Comparison of ENCODE assay signal across 9 cellular contexts in genomic region chr2:163155279-163155883, GRCh38.
DNase-seq lines count a peak whose midpoint lies in the region; ATAC-seq and TF ChIP-seq lines count a peak whose summit lies in the region.
"Had no signal": no experiment of that assay in that cellular context is flagged by ENCODE, and none has a peak within 500 bp of the region (broad histone marks: within the 10 kb centered on the region; RNA-seq: fewer than 3 reads in every experiment).

No MANE protein-coding gene starts in this region.

- no peaks in the 10 kb centered on the region for H3K79me1 ChIP-seq in mesendoderm (ENCODE audit: low read length)

- H3K36me3 ChIP-seq in breast epithelium (no peaks in the 10 kb centered on the region), mesendoderm (ENCODE audit: control insufficient read depth, insufficient read depth, low read length) (no peaks in the 10 kb centered on the region)

- no peak overlapping the region for H3K4me3 ChIP-seq in breast epithelium
- no peak overlapping the region for H3K4me3 ChIP-seq in mesendoderm (ENCODE audit: low read length)

- no peak overlapping the region for H4K8ac ChIP-seq in mesendoderm (ENCODE audit: low read depth, low read length)

- peak; percentile 38 for TF ChIP-seq CTCF in CD14-positive monocyte (IDR thresholded peaks at IDR 0.05)
- TF ChIP-seq CTCF in breast epithelium (IDR thresholded peaks at IDR 0.05): peak; percentile 56 to 75 (median 56)

- TF ChIP-seq POLR2A in breast epithelium (IDR thresholded peaks at IDR 0.05): no peak

- no peak overlapping the region for H2AK5ac ChIP-seq in mesendoderm (ENCODE audit: low read length)

- ATAC-seq in GM18868 (IDR thresholded peaks at IDR 0.05; ENCODE audit: unreplicated experiment) (peak; percentile 95), HG03095 (IDR thresholded peaks at IDR 0.05; ENCODE audit: unreplicated experiment) (peak; percentile 76)

- no peak overlapping the region for H3K27ac ChIP-seq in breast epithelium
- no peak overlapping the region for H3K27ac ChIP-seq in mesendoderm (ENCODE audit: low read depth, low read length)

- H3K23ac ChIP-seq in mesendoderm (ENCODE audit: low read length): no peak overlapping the region

- no peaks in the 10 kb centered on the region for H3K4me1 Mint-ChIP-seq in CD14-positive monocyte
- H3K4me1 Mint-ChIP-seq: memory B cell had no signal

- no peaks in the 10 kb centered on the region for H3K36me3 Mint-ChIP-seq in CD14-positive monocyte
- H3K36me3 Mint-ChIP-seq: memory B cell had no signal

- H3K27ac Mint-ChIP-seq in CD14-positive monocyte: no peak overlapping the region
- H3K27ac Mint-ChIP-seq: memory B cell had no signal

- intact Hi-C loops in CD14-positive monocyte (cut with micrococcal nuclease): no loop called here
- intact Hi-C loops in breast epithelium (cut with DNase I; ENCODE audit: low total_unique reads): no loop called here

- no peak overlapping the region for H2BK15ac ChIP-seq in mesendoderm (replicated peaks; ENCODE audit: low read depth)

- H3K56ac ChIP-seq in mesendoderm (ENCODE audit: low read length): no peak overlapping the region

- H3K4me3 Mint-ChIP-seq in CD14-positive monocyte: no peak overlapping the region
- H3K4me3 Mint-ChIP-seq: memory B cell had no signal

- no peaks in the 10 kb centered on the region for H3K4me1 ChIP-seq in breast epithelium
- H3K4me1 ChIP-seq in mesendoderm (ENCODE audit: control insufficient read depth, low read depth, low read length): no peaks in the 10 kb centered on the region

- H2BK120ac ChIP-seq in mesendoderm (ENCODE audit: low read depth, low read length): no peak overlapping the region

- no peak overlapping the region for H4K5ac ChIP-seq in mesendoderm (ENCODE audit: low read length)

- no peak overlapping the region for H3K9ac ChIP-seq in mesendoderm (ENCODE audit: low read length)

- peaks cover 0 to 4% (median 0%) of the 10 kb centered on the region in 3 donors for H3K27me3 Mint-ChIP-seq in CD14-positive monocyte (ENCODE audit: low read depth in 3 of 3)
- H3K27me3 Mint-ChIP-seq: memory B cell had no signal

- DNase-seq in CD14-positive monocyte (ENCODE audit: low spot score) (no peak), NCI-H2227 (lab: John Stamatoyannopoulos, UW; ENCODE audit: unreplicated experiment) (peak; percentile 78), breast epithelium (ENCODE audit: low spot score in 2 of 2) (no peak), mesendoderm (peak; percentile 46), hepatic stellate cell (ENCODE audit: low spot score) (no peak)
- no peak for DNase-seq in activated naive CD4-positive, alpha-beta T cell (lab: John Stamatoyannopoulos, UW)

- no peak overlapping the region for H2BK5ac ChIP-seq in mesendoderm (ENCODE audit: low read length)

- no peak overlapping the region for H3K4me2 ChIP-seq in mesendoderm (ENCODE audit: low read length)

- WGBS in mesendoderm (ENCODE audit: extremely low coverage, insufficient coverage, low lambda C conversion rate): no CpG with 5 or more reads among the region's 3 CpGs

- no peaks in the 10 kb centered on the region for H3K9me3 Mint-ChIP-seq in CD14-positive monocyte
- H3K9me3 Mint-ChIP-seq: memory B cell had no signal

- H3K4ac ChIP-seq in mesendoderm (ENCODE audit: low read depth, low read length): no peak overlapping the region

- H3K18ac ChIP-seq in mesendoderm (ENCODE audit: low read length): no peak overlapping the region

- H3K9me3 ChIP-seq in breast epithelium: no peaks in the 10 kb centered on the region

- no peaks in the 10 kb centered on the region for H3K27me3 ChIP-seq in breast epithelium
- no peaks in the 10 kb centered on the region for H3K27me3 ChIP-seq in mesendoderm (ENCODE audit: insufficient read depth, low read length, poor library complexity)

- H3K79me2 ChIP-seq in mesendoderm (ENCODE audit: control insufficient read depth, insufficient read depth, low read length): no peaks in the 10 kb centered on the region

Comparison
In these comparisons a context has a peak if more than half of its experiments do, and no peak if none do; other contexts are left out.
1. DNase-seq: peak in NCI-H2227 (single experiment) and mesendoderm (single experiment); none in CD14-positive monocyte (single experiment), breast epithelium (0 of 2), activated naive CD4-positive, alpha-beta T cell (0 of 4) and hepatic stellate cell (single experiment).